8 cellular contexts compared by ENCODE assay signal in genomic region chr12:93766802-93767523, GRCh38.
DNase-seq lines count a peak whose midpoint lies in the region; ATAC-seq and TF ChIP-seq lines count a peak whose summit lies in the region.

No MANE protein-coding gene starts in this region.

- H3K27ac ChIP-seq in liver (ENCODE audit: low read depth in 1 of 2, low read length in 2 of 2) (peak overlapping the region; percentile 1 to 2), transverse colon (peak overlapping the region; percentile 27 to 65 (median 46))

- in situ Hi-C loops in transverse colon (cut with MboI; ENCODE audit: low pct_ligation_motif_present in 1 of 4, low pct_unique_long_range_greater_than_20kb in 1 of 4, low sequenced_read_pairs in 3 of 4): loop anchor here in 3 of 4 donors (25.0 kb wide), 1 partner anchor 320 kb away; no protein-coding TSS in a partner anchor

- H3K4me3 ChIP-seq in BE2C (ENCODE audit: low read depth, low read length) (no peak overlapping the region), H7 (ENCODE audit: insufficient read depth, low read depth, low read length) (no peak overlapping the region), liver (ENCODE audit: low read depth in 1 of 3, low read length in 3 of 3) (no peak overlapping the region), transverse colon (no peak overlapping the region)

- DNase-seq in BE2C (peak; percentile 31), H7 (peak; percentile 49), RPMI7951 (ENCODE audit: low read depth) (peak; percentile 74), cerebellar cortex (ENCODE audit: low spot score) (peak; percentile 21), transverse colon (peak; percentile 29), SKM-1 treated with dmso at 0.1 percent for 144 hours (lab: John Stamatoyannopoulos, UW; ENCODE audit: unreplicated experiment) (no peak)

- H3K9ac ChIP-seq in liver (ENCODE audit: low read depth in 1 of 2, low read length in 2 of 2): no peak overlapping the region

- intact Hi-C loops in transverse colon (cut with DNase I; ENCODE audit: low total_unique reads): loop anchor here (10.0 kb wide), 2 partner anchors 128 to 338 kb away; no protein-coding TSS in a partner anchor

- H3K36me3 ChIP-seq in BE2C (no peaks in the 10 kb centered on the region), H7 (replicated peaks; ENCODE audit: control insufficient read depth, insufficient read depth, low read length) (no peaks in the 10 kb centered on the region), liver (ENCODE audit: control insufficient read depth in 4 of 4, insufficient read depth in 3 of 4, low read depth in 1 of 4, low read length in 3 of 4) (no peaks in the 10 kb centered on the region), transverse colon (no peaks in the 10 kb centered on the region)

- TF ChIP-seq CTCF in BE2C (IDR thresholded peaks at IDR 0.05; ENCODE audit: low read depth, low read length) (peak; percentile 74), liver (IDR thresholded peaks at IDR 0.05; ENCODE audit: low read depth, low read length, missing input control) (peak; percentile 37), transverse colon (IDR thresholded peaks at IDR 0.05) (peak; percentile 35 to 60 (median 54))

- no peak for TF ChIP-seq POLR2A in transverse colon (IDR thresholded peaks at IDR 0.05)

- no peaks in the 10 kb centered on the region for H3K27me3 ChIP-seq in BE2C
- no peaks in the 10 kb centered on the region for H3K27me3 ChIP-seq in H7 (ENCODE audit: control insufficient read depth, insufficient read depth, low read length)
- H3K27me3 ChIP-seq in liver (ENCODE audit: control insufficient read depth in 4 of 4, insufficient read depth in 4 of 4, low read length in 3 of 4): no peaks in the 10 kb centered on the region
- H3K27me3 ChIP-seq in transverse colon: no peaks in the 10 kb centered on the region

- H3K9me3 ChIP-seq in BE2C (no peaks in the 10 kb centered on the region), liver (ENCODE audit: control insufficient read depth in 4 of 4, low read length in 3 of 4) (no peaks in the 10 kb centered on the region), transverse colon (no peaks in the 10 kb centered on the region)

- no peak for TF ChIP-seq EP300 in transverse colon (IDR thresholded peaks at IDR 0.05; ENCODE audit: low read depth)

- TF ChIP-seq RAD21 in liver (IDR thresholded peaks at IDR 0.05): peak; percentile 76 to 83

- H3K4me1 ChIP-seq in BE2C: peaks cover 5% of the 10 kb centered on the region; the same call in 1 of the 2 replicates
- peaks cover 3 to 34% (median 21%) of the 10 kb centered on the region in 4 donors for H3K4me1 ChIP-seq in liver (ENCODE audit: control insufficient read depth in 4 of 4, insufficient read depth in 4 of 4, low read length in 3 of 4)
- peaks cover 0 to 21% (median 7%) of the 10 kb centered on the region in 4 donors for H3K4me1 ChIP-seq in transverse colon

- WGBS in liver: 54% methylated on average over 6 of the region's 6 CpGs
- whole genome bisulfite sequencing in transverse colon (ENCODE audit: low coverage in 1 of 2), 2 donors: 16 to 28% methylated on average over 5 to 6 of the region's 6 CpGs

- ATAC-seq in GM19328 (IDR thresholded peaks at IDR 0.05; ENCODE audit: unreplicated experiment): no peak

TF ChIP-seq in liver, 16 proteins besides CTCF, POLR2A, EP300 and RAD21:
- TF ChIP-seq MAX (IDR thresholded peaks at IDR 0.05): peak; percentile 12
- TF ChIP-seq RXRA (IDR thresholded peaks at IDR 0.05): no peak
